ENCODE assay signal across 38 cellular contexts in the genomic region with DNA sequence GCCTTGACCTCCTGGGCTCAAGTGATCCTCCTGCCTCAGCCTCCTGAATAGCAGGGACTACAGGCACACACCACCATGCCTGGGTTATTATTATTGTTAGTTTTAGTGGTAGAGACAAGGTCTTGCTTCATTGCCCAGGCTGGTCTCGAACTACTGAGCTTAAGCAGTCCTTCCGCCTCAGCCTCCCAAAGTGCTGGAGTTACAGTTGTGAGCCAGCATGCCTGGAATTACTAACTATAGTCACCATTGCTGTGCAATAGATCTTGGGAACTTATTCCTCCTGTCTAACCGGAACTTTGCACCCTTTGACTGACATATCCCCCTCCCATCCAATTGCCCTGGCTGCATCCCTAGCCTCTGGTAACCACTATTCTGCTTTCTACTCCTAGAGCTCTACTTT. TPM values are rescaled to one million over a fixed set of nuclear protein-coding genes. Genes with fewer than 3 reads are reported as not detected.
"Had no signal": no experiment of that assay in that cellular context is flagged by ENCODE, and none has a peak within 500 bp of the region (broad histone marks: within the 10 kb centered on the region; RNA-seq: fewer than 3 reads in every experiment).

No MANE protein-coding gene starts in this region.

- H3K9me3 Mint-ChIP-seq: activated CD4-positive, alpha-beta memory T cell treated with anti-CD3 and anti-CD28 coated beads, Interleukin-2, amount 10 ng/mL, durations not matched to agents 7 days and 5 days; activated CD4-positive, alpha-beta T cell treated with anti-CD3 and anti-CD28 coated beads, Interleukin-2, amount 10 ng/mL, durations not matched to agents 24 days and 14 days; activated naive CD4-positive, alpha-beta T cell treated with anti-CD3 and anti-CD28 coated beads, Interleukin-2, amount 10 ng/mL, durations not matched to agents 7 days and 5 days; activated naive CD4-positive, alpha-beta T cell treated with anti-CD3 and anti-CD28 coated beads, Interleukin-2, amount 50 U/mL, for 24 hours; activated naive CD8-positive, alpha-beta T cell treated with anti-CD3 and anti-CD28 coated beads, Interleukin-2, amount 10 ng/mL, durations not matched to agents 7 days and 5 days; activated T-cell treated with anti-CD3 and anti-CD28 coated beads, Interleukin-2, amount 50 U/mL, for 24 hours; activated T-helper 2 cell treated with anti-CD3 and anti-CD28 coated beads, Interferon-gamma antibody, Interleukin-2, Interleukin-4, amounts not matched to agents 10 μg/mL and 5 μg/mL and 100 μg/mL, durations not matched to agents 14 hours and 24 hours and 36 hours; central memory CD8-positive, alpha-beta T cell; T-helper 1 cell treated with Interleukin-12 subunit alpha and Interleukin-12 subunit beta and Interleukin-4 antibody, amounts not matched to agents 30 μg/mL and 1 μg/mL, for 36 hours; T-helper 2 cell treated with Interferon-gamma antibody and Interleukin-4, amounts not matched to agents 5 μg/mL and 100 μg/mL, for 36 hours had no signal

- ATAC-seq: activated CD8-positive, alpha-beta memory T cell treated with anti-CD3 and anti-CD28 coated beads, Interleukin-2, amount 10 ng/mL, durations not matched to agents 7 days and 5 days; activated CD8-positive, alpha-beta T cell treated with anti-CD3 and anti-CD28 coated beads, Interleukin-2, amount 10 ng/mL, durations not matched to agents 7 days and 5 days; activated naive CD8-positive, alpha-beta T cell treated with anti-CD3 and anti-CD28 coated beads, Interleukin-2, amount 50 U/mL, for 24 hours had no signal

- H3K36me3 ChIP-seq: ascending aorta, cardiac muscle cell had no signal

- H3K4me3 Mint-ChIP-seq: activated CD4-positive, alpha-beta memory T cell treated with anti-CD3 and anti-CD28 coated beads, Interleukin-2, amount 10 ng/mL, durations not matched to agents 7 days and 5 days; activated CD4-positive, alpha-beta T cell treated with anti-CD3 and anti-CD28 coated beads, Interleukin-2, amount 10 ng/mL, durations not matched to agents 24 days and 14 days; activated CD8-positive, alpha-beta memory T cell treated with anti-CD3 and anti-CD28 coated beads, Interleukin-2, amount 10 ng/mL, durations not matched to agents 7 days and 5 days; activated CD8-positive, alpha-beta T cell treated with anti-CD3 and anti-CD28 coated beads, Interleukin-2, amount 10 ng/mL, durations not matched to agents 7 days and 5 days; activated naive CD4-positive, alpha-beta T cell treated with anti-CD3 and anti-CD28 coated beads, Interleukin-2, amount 10 ng/mL, durations not matched to agents 7 days and 5 days; activated naive CD4-positive, alpha-beta T cell treated with anti-CD3 and anti-CD28 coated beads, Interleukin-2, amount 50 U/mL, for 24 hours; activated naive CD8-positive, alpha-beta T cell treated with anti-CD3 and anti-CD28 coated beads, Interleukin-2, amount 10 ng/mL, durations not matched to agents 7 days and 5 days; activated naive CD8-positive, alpha-beta T cell treated with anti-CD3 and anti-CD28 coated beads, Interleukin-2, amount 50 U/mL, for 24 hours; activated T-cell treated with anti-CD3 and anti-CD28 coated beads, Interleukin-2, amount 50 U/mL, for 24 hours; central memory CD8-positive, alpha-beta T cell; T-helper 1 cell treated with Interleukin-12 subunit alpha and Interleukin-12 subunit beta and Interleukin-4 antibody, amounts not matched to agents 30 μg/mL and 1 μg/mL, for 36 hours; T-helper 2 cell treated with Interferon-gamma antibody and Interleukin-4, amounts not matched to agents 5 μg/mL and 100 μg/mL, for 36 hours had no signal

- H3K4me1 ChIP-seq: ascending aorta had no signal

- H3K27ac ChIP-seq: ascending aorta, cardiac muscle cell, VCaP had no signal

- H3K9me3 ChIP-seq: ascending aorta had no signal

- H3K27me3 ChIP-seq: ascending aorta, cardiac muscle cell had no signal

- H3K4me3 ChIP-seq: ascending aorta, cardiac muscle cell had no signal

- H3K36me3 Mint-ChIP-seq: activated naive CD8-positive, alpha-beta T cell had no signal

- FAIRE-seq: bronchial epithelial cell, TTC549 had no signal

- DNase-seq: activated CD4-positive, alpha-beta memory T cell treated with anti-CD3 and anti-CD28 coated beads, Interleukin-2, amount 10 ng/mL, durations not matched to agents 7 days and 5 days; activated CD4-positive, alpha-beta T cell treated with anti-CD3 and anti-CD28 coated beads for 4 hours; activated CD4-positive, alpha-beta T cell treated with anti-CD3 and anti-CD28 coated beads, Interleukin-2, amount 10 ng/mL, durations not matched to agents 24 days and 14 days; activated CD4-positive, alpha-beta T cell treated with anti-CD3 and anti-CD28 coated beads, Interleukin-2, amount 50 U/mL, for 1 hour; activated CD4-positive, alpha-beta T cell treated with anti-CD3 and anti-CD28 coated beads, Interleukin-2, amount 50 U/mL, for 4 hours; activated CD4-positive, CD25-positive, alpha-beta regulatory T cell; activated CD4-positive, CD25-positive, alpha-beta regulatory T cell treated with anti-CD3 and anti-CD28 coated beads, Interleukin-2, amount 50 U/mL, for 72 hours; activated CD8-positive, alpha-beta memory T cell treated with anti-CD3 and anti-CD28 coated beads for 24 hours; activated CD8-positive, alpha-beta memory T cell treated with anti-CD3 and anti-CD28 coated beads, Interleukin-2, amount 10 ng/mL, durations not matched to agents 7 days and 5 days; activated CD8-positive, alpha-beta memory T cell treated with anti-CD3 and anti-CD28 coated beads, Interleukin-2, amount 50 U/mL, for 48 hours; activated CD8-positive, alpha-beta T cell treated with anti-CD3 and anti-CD28 coated beads, Interleukin-2, amount 10 ng/mL, durations not matched to agents 7 days and 5 days; activated effector memory CD4-positive, alpha-beta T cell treated with Interleukin-2 at 50 U/mL for 16 hours; activated gamma-delta T cell; activated naive CD4-positive, alpha-beta T cell treated with anti-CD3 and anti-CD28 coated beads, Interleukin-2, amount 10 ng/mL, durations not matched to agents 7 days and 5 days; activated naive CD4-positive, alpha-beta T cell treated with Interleukin-2 at 50 U/mL for 16 hours; activated naive CD8-positive, alpha-beta T cell treated with anti-CD3 and anti-CD28 coated beads, Interleukin-2, amount 10 ng/mL, durations not matched to agents 7 days and 5 days; activated naive CD8-positive, alpha-beta T cell treated with anti-CD3 and anti-CD28 coated beads, Interleukin-2, amount 50 U/mL, for 24 hours; activated T-cell treated with anti-CD3 and anti-CD28 coated beads, Interleukin-2, amount 50 U/mL, for 24 hours; activated T-cell treated with anti-CD3 and anti-CD28 coated beads, Interleukin-2, amount 50 U/mL, for 48 hours; amygdala; anterior cingulate cortex; caudate nucleus; cerebellar nuclear complex; T-helper 1 cell; T-helper 2 cell; T-helper 9 cell had no signal

- H3K27ac Mint-ChIP-seq: activated CD4-positive, alpha-beta memory T cell treated with anti-CD3 and anti-CD28 coated beads, Interleukin-2, amount 10 ng/mL, durations not matched to agents 7 days and 5 days; activated CD4-positive, alpha-beta T cell treated with anti-CD3 and anti-CD28 coated beads, Interleukin-2, amount 10 ng/mL, durations not matched to agents 24 days and 14 days; activated CD8-positive, alpha-beta memory T cell treated with anti-CD3 and anti-CD28 coated beads, Interleukin-2, amount 10 ng/mL, durations not matched to agents 7 days and 5 days; activated CD8-positive, alpha-beta T cell treated with anti-CD3 and anti-CD28 coated beads, Interleukin-2, amount 10 ng/mL, durations not matched to agents 7 days and 5 days; activated naive CD4-positive, alpha-beta T cell treated with anti-CD3 and anti-CD28 coated beads, Interleukin-2, amount 10 ng/mL, durations not matched to agents 7 days and 5 days; activated naive CD4-positive, alpha-beta T cell treated with anti-CD3 and anti-CD28 coated beads, Interleukin-2, amount 50 U/mL, for 24 hours; activated naive CD8-positive, alpha-beta T cell; activated naive CD8-positive, alpha-beta T cell treated with anti-CD3 and anti-CD28 coated beads, Interleukin-2, amount 10 ng/mL, durations not matched to agents 7 days and 5 days; activated naive CD8-positive, alpha-beta T cell treated with anti-CD3 and anti-CD28 coated beads, Interleukin-2, amount 50 U/mL, for 24 hours; activated T-cell treated with anti-CD3 and anti-CD28 coated beads, Interleukin-2, amount 50 U/mL, for 24 hours; activated T-helper 2 cell treated with anti-CD3 and anti-CD28 coated beads, Interferon-gamma antibody, Interleukin-2, Interleukin-4, amounts not matched to agents 10 μg/mL and 5 μg/mL and 100 μg/mL, durations not matched to agents 14 hours and 24 hours and 36 hours; brain; T-helper 1 cell treated with Interleukin-12 subunit alpha and Interleukin-12 subunit beta and Interleukin-4 antibody, amounts not matched to agents 30 μg/mL and 1 μg/mL, for 36 hours; T-helper 2 cell treated with Interferon-gamma antibody and Interleukin-4, amounts not matched to agents 5 μg/mL and 100 μg/mL, for 36 hours had no signal

RNA-seq across cellular contexts. Expression of a gene that starts 3.4 kb away (rescaled TPM):
- total RNA-seq: activated CD8-positive, alpha-beta T cell treated with anti-CD3 and anti-CD28 coated beads, Interleukin-2, amount 10 ng/mL, durations not matched to agents 7 days and 5 days; ascending aorta had no signal
